23 cellular contexts compared by ENCODE assay signal in the genomic region with DNA sequence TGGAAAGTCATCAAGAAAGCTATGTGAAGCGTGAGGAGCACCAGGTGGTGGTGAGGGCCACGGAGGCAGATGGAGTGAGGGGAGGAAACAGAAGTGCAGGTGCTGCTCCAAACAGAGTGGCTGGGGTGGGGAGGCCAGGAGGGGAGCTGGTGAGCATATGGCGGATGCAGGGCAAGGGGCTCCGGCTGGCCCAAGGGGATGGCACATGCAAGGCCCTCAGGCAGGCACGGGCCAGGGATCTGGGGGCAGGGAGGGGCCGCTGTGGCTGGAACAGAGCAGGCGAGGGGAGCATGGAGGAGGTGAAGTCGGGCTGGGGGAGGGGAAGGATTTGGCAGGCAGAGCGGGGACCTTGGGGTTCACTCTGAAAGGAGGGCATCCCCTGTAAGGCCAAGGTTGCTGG.
DNase-seq lines count a peak whose midpoint lies in the region; ATAC-seq, FAIRE-seq and TF ChIP-seq lines count a peak whose summit lies in the region.
"Had no signal": no experiment of that assay in that cellular context is flagged by ENCODE, and none has a peak within 500 bp of the region (broad histone marks: within the 10 kb centered on the region; RNA-seq: fewer than 3 reads in every experiment).

No MANE protein-coding gene starts in this region.

- TF ChIP-seq POLR2A in HepG2 (IDR thresholded peaks at IDR 0.05; ENCODE audit: insufficient read depth in 1 of 2, low read depth in 2 of 2, low read length in 2 of 2) (no peak), right lobe of liver (IDR thresholded peaks at IDR 0.05) (no peak), spleen (IDR thresholded peaks at IDR 0.05) (no peak), ovary (IDR thresholded peaks at IDR 0.05) (no peak)

- DNase-seq in HepG2 (ENCODE audit: low spot score): no peak
- no peak for DNase-seq in right lobe of liver
- DNase-seq in NCI-H2171 treated with DMSO at 0.1 percent for 48 hours (lab: John Stamatoyannopoulos, UW): peak; percentile 56
- no peak for DNase-seq in glutamatergic neuron
- peak; percentile 64 for DNase-seq in spleen
- no peak for DNase-seq in hippocampal formation (lab: John Stamatoyannopoulos, UW)
- DNase-seq in ovary: no peak
- DNase-seq: AML-193; Calu3; CD8-positive, alpha-beta T cell; GM23248; HCEC 1CT; IMR-90 had no signal

- TF ChIP-seq RAD21 in HepG2 (CRISPR knock-in tag; IDR thresholded peaks at IDR 0.05): no peak

- H3K4me1 ChIP-seq in HepG2 (ENCODE audit: insufficient read depth, low read length) (no peaks in the 10 kb centered on the region), right lobe of liver (no peaks in the 10 kb centered on the region), spleen (no peaks in the 10 kb centered on the region), ovary (ENCODE audit: insufficient read depth) (no peaks in the 10 kb centered on the region)
- H3K4me1 ChIP-seq: A549 had no signal

- in situ Hi-C loops in HepG2 (cut with HindIII; ENCODE audit: extremely low pct_ligation_motif_present, low pct_unique_long_range_greater_than_20kb): no loop called here

- H4K20me1 ChIP-seq in HepG2 (ENCODE audit: insufficient read depth, low read length): no peaks in the 10 kb centered on the region

- intact Hi-C loops in HepG2 (cut with micrococcal nuclease; ENCODE audit: unreplicated experiment): no loop called here
- intact Hi-C loops in right lobe of liver (cut with DNase I): no loop called here
- intact Hi-C loops in spleen (cut with DNase I; ENCODE audit: low total_unique reads): no loop called here
- intact Hi-C loops in ovary (cut with DNase I): no loop called here

- H3K4me1 Mint-ChIP-seq in glutamatergic neuron (ENCODE audit: low read depth, unreplicated experiment): peaks cover 17% of the 10 kb centered on the region
- H3K4me1 Mint-ChIP-seq: CD14-positive monocyte had no signal

- H3K4me3 ChIP-seq in HepG2 (replicated peaks in 1 of 3; ENCODE audit: insufficient read depth in 1 of 3, low read depth in 2 of 3, low read length in 3 of 3): no peak overlapping the region
- H3K4me3 ChIP-seq in right lobe of liver: no peak overlapping the region
- H3K4me3 ChIP-seq in spleen: no peak overlapping the region
- H3K4me3 ChIP-seq in ovary: no peak overlapping the region
- H3K4me3 ChIP-seq: A549, GM23248, K562 had no signal

- no peak overlapping the region for H2AFZ ChIP-seq in HepG2 (ENCODE audit: low read length)
- H2AFZ ChIP-seq: GM23248 had no signal

- peaks cover 19% of the 10 kb centered on the region for H3K9me3 ChIP-seq in HepG2 (ENCODE audit: low read length)
- peaks cover 0 to 6% (median 0%) of the 10 kb centered on the region in 4 donors for H3K9me3 ChIP-seq in right lobe of liver
- H3K9me3 ChIP-seq in spleen: peaks cover 0 to 32% (median 29%) of the 10 kb centered on the region in 8 donors
- peaks cover 0 to 3% of the 10 kb centered on the region in 2 donors for H3K9me3 ChIP-seq in ovary

- no TSS peak for BruUV-seq in HepG2 (replicated peaks; lab: Mats Ljungman, UMichigan)

- WGBS in HepG2 (ENCODE audit: low lambda C conversion rate): 16% methylated on average over 9 of the region's 9 CpGs
- WGBS in right lobe of liver (ENCODE audit: insufficient coverage, low coverage, low lambda C conversion rate, missing lambda C conversion rate): 58% methylated on average over 4 of the region's 9 CpGs
- 68 to 79% (median 71%) methylated on average over 8 to 9 of the region's 9 CpGs for WGBS in spleen, 5 donors
- WGBS in ovary, 3 donors: 47 to 64% (median 58%) methylated on average over 9 of the region's 9 CpGs

- H3K27ac Mint-ChIP-seq in glutamatergic neuron (ENCODE audit: unreplicated experiment): peak overlapping the region; percentile 92
- H3K27ac Mint-ChIP-seq: CD8-positive, alpha-beta T cell had no signal

- H3K9ac ChIP-seq in HepG2 (ENCODE audit: insufficient read depth, low read depth, low read length): no peak overlapping the region
- H3K9ac ChIP-seq: GM23248 had no signal

- H3K79me2 ChIP-seq in HepG2 (ENCODE audit: insufficient read depth, low read length): no peaks in the 10 kb centered on the region

- H3K27me3 Mint-ChIP-seq in glutamatergic neuron (ENCODE audit: unreplicated experiment): peaks cover 9% of the 10 kb centered on the region

- H3K36me3 ChIP-seq in HepG2 (replicated peaks in 1 of 2; ENCODE audit: control insufficient read depth in 1 of 2, insufficient read depth in 2 of 2, low read length in 2 of 2) (no peaks in the 10 kb centered on the region), right lobe of liver (no peaks in the 10 kb centered on the region), spleen (no peaks in the 10 kb centered on the region), ovary (no peaks in the 10 kb centered on the region)

- CTCF ChIA-PET in HepG2 (lab: Yijun Ruan, JAX; ENCODE audit: low intra/inter-chr PET ratio, low total read pairs): no interaction called here

- H3K27ac ChIP-seq in HepG2 (ENCODE audit: extremely low read length, insufficient read depth, low read length) (no peak overlapping the region), right lobe of liver (no peak overlapping the region), spleen (no peak overlapping the region), ovary (no peak overlapping the region)
- H3K27ac ChIP-seq: 22Rv1, A549, GM23248, HL-60 had no signal

- POLR2A ChIA-PET in HepG2 (lab: Yijun Ruan, JAX): no interaction called here

- peak overlapping the region; percentile 49 for H3K4me3 Mint-ChIP-seq in glutamatergic neuron (ENCODE audit: unreplicated experiment)
- H3K4me3 Mint-ChIP-seq: CD14-positive monocyte; CD8-positive, alpha-beta T cell had no signal

- TF ChIP-seq EP300 in HepG2 (IDR thresholded peaks at IDR 0.05; ENCODE audit: low read depth in 2 of 2, low read length in 2 of 2) (no peak), HepG2 (CRISPR knock-in tag; IDR thresholded peaks at IDR 0.05; ENCODE audit: borderline replicate concordance) (no peak), ovary (IDR thresholded peaks at IDR 0.05) (no peak)

- ATAC-seq in HepG2: no peak
- no peak for ATAC-seq in right lobe of liver
- no peak for ATAC-seq in GM18519 (IDR thresholded peaks at IDR 0.05; ENCODE audit: low FRiP score, unreplicated experiment)
- ATAC-seq: A549; CD8-positive, alpha-beta T cell; K562 had no signal

- FAIRE-seq in HepG2 (lab: Jason Lieb, UNC): no peak
- FAIRE-seq: A549, G401.6, GM12892, GM18507, H54, K562 had no signal

- no peaks in the 10 kb centered on the region for H3K36me3 Mint-ChIP-seq in glutamatergic neuron (ENCODE audit: unreplicated experiment)
- H3K36me3 Mint-ChIP-seq: CD14-positive monocyte; CD8-positive, alpha-beta T cell had no signal

- H3K9me3 Mint-ChIP-seq in glutamatergic neuron (ENCODE audit: unreplicated experiment): peaks cover 16% of the 10 kb centered on the region

- H3K4me2 ChIP-seq in HepG2 (ENCODE audit: low read depth, low read length): no peak overlapping the region
- H3K4me2 ChIP-seq: A549 had no signal

- peaks cover 5 to 30% of the 10 kb centered on the region in 2 experiments; a peak in 4 of 5 replicates for H3K27me3 ChIP-seq in HepG2 (ENCODE audit: control insufficient read depth in 1 of 2, insufficient read depth in 2 of 2, low read length in 2 of 2)
- no peaks in the 10 kb centered on the region for H3K27me3 ChIP-seq in right lobe of liver
- H3K27me3 ChIP-seq in spleen (replicated peaks in 1 of 7): peaks cover 0 to 47% (median 0%) of the 10 kb centered on the region in 7 donors
- no peaks in the 10 kb centered on the region for H3K27me3 ChIP-seq in ovary

- TF ChIP-seq CTCF in HepG2 (CRISPR knock-in tag; IDR thresholded peaks at IDR 0.05) (no peak), right lobe of liver (IDR thresholded peaks at IDR 0.05) (no peak), glutamatergic neuron (IDR thresholded peaks at IDR 0.05; ENCODE audit: partially characterized antibody, unreplicated experiment) (no peak), spleen (IDR thresholded peaks at IDR 0.05 in 8 of 11, conservative IDR thresholded peaks at IDR 0.05 in 3 of 11) (no peak), ovary (IDR thresholded peaks at IDR 0.05) (no peak)

TF ChIP-seq in HepG2, 621 proteins besides CTCF, POLR2A, EP300 and RAD21:
- TF ChIP-seq GABPA (IDR thresholded peaks at IDR 0.05; ENCODE audit: low read depth, low read length) (peak; percentile 18; the same call in 1 of the 2 replicates), GABPA (CRISPR knock-in tag; IDR thresholded peaks at IDR 0.05; ENCODE audit: low read depth) (no peak), PCBP1 (IDR thresholded peaks at IDR 0.05; ENCODE audit: borderline replicate concordance, low read depth, low read length) (0 out of 2 replicates have a peak, but pooled peaks have one; percentile 34)
- TF ChIP-seq, protein P1, sequence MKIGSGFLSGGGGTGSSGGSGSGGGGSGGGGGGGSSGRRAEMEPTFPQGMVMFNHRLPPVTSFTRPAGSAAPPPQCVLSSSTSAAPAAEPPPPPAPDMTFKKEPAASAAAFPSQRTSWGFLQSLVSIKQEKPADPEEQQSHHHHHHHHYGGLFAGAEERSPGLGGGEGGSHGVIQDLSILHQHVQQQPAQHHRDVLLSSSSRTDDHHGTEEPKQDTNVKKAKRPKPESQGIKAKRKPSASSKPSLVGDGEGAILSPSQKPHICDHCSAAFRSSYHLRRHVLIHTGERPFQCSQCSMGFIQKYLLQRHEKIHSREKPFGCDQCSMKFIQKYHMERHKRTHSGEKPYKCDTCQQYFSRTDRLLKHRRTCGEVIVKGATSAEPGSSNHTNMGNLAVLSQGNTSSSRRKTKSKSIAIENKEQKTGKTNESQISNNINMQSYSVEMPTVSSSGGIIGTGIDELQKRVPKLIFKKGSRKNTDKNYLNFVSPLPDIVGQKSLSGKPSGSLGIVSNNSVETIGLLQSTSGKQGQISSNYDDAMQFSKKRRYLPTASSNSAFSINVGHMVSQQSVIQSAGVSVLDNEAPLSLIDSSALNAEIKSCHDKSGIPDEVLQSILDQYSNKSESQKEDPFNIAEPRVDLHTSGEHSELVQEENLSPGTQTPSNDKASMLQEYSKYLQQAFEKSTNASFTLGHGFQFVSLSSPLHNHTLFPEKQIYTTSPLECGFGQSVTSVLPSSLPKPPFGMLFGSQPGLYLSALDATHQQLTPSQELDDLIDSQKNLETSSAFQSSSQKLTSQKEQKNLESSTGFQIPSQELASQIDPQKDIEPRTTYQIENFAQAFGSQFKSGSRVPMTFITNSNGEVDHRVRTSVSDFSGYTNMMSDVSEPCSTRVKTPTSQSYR (CRISPR knock-in tag; IDR thresholded peaks at IDR 0.05; ENCODE audit: borderline replicate concordance): no peak

Comparison
In these comparisons a context has a peak if more than half of its experiments do, and no peak if none do; other contexts are left out.
1. DNase-seq: peak in NCI-H2171 treated with DMSO at 0.1 percent for 48 hours (single experiment) and spleen (single experiment); none in HepG2 (single experiment), right lobe of liver (0 of 3), glutamatergic neuron (single experiment), hippocampal formation (0 of 2) and ovary (0 of 5).